Comparison of ENCODE assay signal across 8 cellular contexts in the genomic region with DNA sequence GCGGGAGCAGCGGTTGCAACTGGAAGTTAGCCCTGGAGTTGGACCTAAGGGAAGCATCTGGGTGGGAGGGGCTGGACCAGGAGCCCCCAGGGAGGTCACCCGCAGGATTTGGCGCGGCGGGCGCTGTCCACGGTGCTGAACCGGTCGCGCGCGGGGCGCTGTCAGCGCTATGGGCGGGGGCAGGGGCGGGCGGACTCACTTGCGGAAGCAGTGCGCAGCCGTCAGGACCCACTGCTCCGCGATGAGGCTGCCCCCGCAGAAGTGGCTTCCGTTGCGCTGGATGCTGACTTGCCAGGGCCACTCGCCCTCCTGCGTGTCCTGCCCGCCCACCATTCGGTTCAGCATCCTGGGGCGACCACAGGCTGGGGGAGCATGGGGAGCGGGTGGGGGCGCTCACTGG. TPM values are rescaled to one million over a fixed set of nuclear protein-coding genes. Genes with fewer than 3 reads are reported as not detected.
DNase-seq lines count a peak whose midpoint lies in the region; ATAC-seq and TF ChIP-seq lines count a peak whose summit lies in the region.

No MANE protein-coding gene starts in this region.

- CTCF ChIA-PET in AG04450 (lab: Charles Lee): no interaction called here

- POLR2A ChIA-PET in AG04450 (lab: Yijun Ruan, JAX): no interaction called here

- no peak for TF ChIP-seq POLR2A in erythroblast (IDR thresholded peaks at IDR 0.05; ENCODE audit: low read length)
- TF ChIP-seq POLR2A in stomach (IDR thresholded peaks at IDR 0.05): no peak

- no peak overlapping the region for H3K4me3 Mint-ChIP-seq in natural killer cell treated with Interleukin-12 subunit alpha and Interleukin-12 subunit beta and Interleukin-15 and Interleukin-18, amount 100 ng/mL, for 72 hours

- peaks cover 24 to 31% (median 27%) of the 10 kb centered on the region in 4 donors for H3K4me1 ChIP-seq in stomach

- DNase-seq in AG04450 (ENCODE audit: low read depth, low spot score) (no peak), KG1 (lab: John Stamatoyannopoulos, UW) (peak; percentile 55), erythroblast (lab: John Stamatoyannopoulos, UW) (peak; percentile 66 to 69), stomach (peak; percentile 66), GF-D8 (lab: John Stamatoyannopoulos, UW) (no peak), G401 (ENCODE audit: low spot score) (no peak)
- peak; percentile 61 to 76 for DNase-seq in activated CD8-positive, alpha-beta memory T cell treated with anti-CD3 and anti-CD28 coated beads for 1 hour (ENCODE audit: extremely low read depth in 1 of 2, low read depth in 1 of 2)
- peak; percentile 85 for DNase-seq in natural killer cell treated with Interleukin-12 subunit alpha and Interleukin-12 subunit beta and Interleukin-15 and Interleukin-18, amount 100 ng/mL, for 72 hours (ENCODE audit: low spot score)

- no peaks in the 10 kb centered on the region for H3K36me3 Mint-ChIP-seq in natural killer cell treated with Interleukin-12 subunit alpha and Interleukin-12 subunit beta and Interleukin-15 and Interleukin-18, amount 100 ng/mL, for 72 hours

- H3K4me3 ChIP-seq in AG04450 (ENCODE audit: low read depth, low read length) (peak overlapping the region; percentile 31), stomach (peak overlapping the region in 2 of 4 donors; percentile 16 to 29)

- peaks cover 5 to 6% of the 10 kb centered on the region in 2 donors for H3K4me1 Mint-ChIP-seq in natural killer cell treated with Interleukin-12 subunit alpha and Interleukin-12 subunit beta and Interleukin-15 and Interleukin-18, amount 100 ng/mL, for 72 hours (ENCODE audit: low read depth in 2 of 2)

- intact Hi-C loops in stomach (cut with DNase I; ENCODE audit: low total_unique reads): no loop called here

- peak; percentile 87 to 91 for ATAC-seq in natural killer cell treated with Interleukin-12 subunit alpha and Interleukin-12 subunit beta and Interleukin-15 and Interleukin-18, amount 100 ng/mL, for 72 hours

- 5 to 9% (median 7%) methylated on average over 22 to 33 of the region's 33 CpGs for WGBS in stomach, 5 donors

- no peaks in the 10 kb centered on the region for H3K36me3 ChIP-seq in stomach

- TF ChIP-seq CTCF in AG04450 (IDR thresholded peaks at IDR 0.05; ENCODE audit: low read depth, low read length) (no peak), stomach (IDR thresholded peaks at IDR 0.05) (no peak)

- TF ChIP-seq EP300 in stomach (IDR thresholded peaks at IDR 0.05): no peak

- no peak overlapping the region for H3K27ac ChIP-seq in AG04450 (ENCODE audit: low read depth, low read length)
- H3K27ac ChIP-seq in stomach: no peak overlapping the region

- H3K27me3 Mint-ChIP-seq in natural killer cell treated with Interleukin-12 subunit alpha and Interleukin-12 subunit beta and Interleukin-15 and Interleukin-18, amount 100 ng/mL, for 72 hours: no peaks in the 10 kb centered on the region

- no peaks in the 10 kb centered on the region for H3K27me3 ChIP-seq in AG04450 (ENCODE audit: control insufficient read depth, insufficient read depth, low read length)
- H3K27me3 ChIP-seq in stomach: peaks cover 0 to 19% (median 9%) of the 10 kb centered on the region in 3 donors

- H3K9me3 ChIP-seq in AG04450 (ENCODE audit: control insufficient read depth, insufficient read depth, low read length) (no peaks in the 10 kb centered on the region; the same call in 1 of the 2 replicates), stomach (no peaks in the 10 kb centered on the region)

- no peaks in the 10 kb centered on the region for H3K9me3 Mint-ChIP-seq in natural killer cell treated with Interleukin-12 subunit alpha and Interleukin-12 subunit beta and Interleukin-15 and Interleukin-18, amount 100 ng/mL, for 72 hours

- H3K27ac Mint-ChIP-seq in natural killer cell treated with Interleukin-12 subunit alpha and Interleukin-12 subunit beta and Interleukin-15 and Interleukin-18, amount 100 ng/mL, for 72 hours: no peak overlapping the region

- in situ Hi-C loops in G401 (cut with HindIII; ENCODE audit: low sequenced_read_pairs): no loop called here

RNA-seq across cellular contexts. Expression of a gene that starts 4.5 kb away (rescaled TPM):
- polyA plus RNA-seq in AG04450 (2011; rRNA removed) (0.32 and 0.46 TPM in 2 replicates), stomach (10 to 100 TPM in 1 of 3 donors, under 1 TPM in 2; 0.50 to 74.4 (median 0.76) TPM)
- 0.04 and 0.23 TPM in 2 replicates for polyA minus RNA-seq in AG04450 (2011; rRNA and poly(A)+ RNA removed)
- total RNA-seq in natural killer cell treated with Interleukin-12 subunit alpha and Interleukin-12 subunit beta and Interleukin-15 and Interleukin-18, amount 100 ng/mL, for 72 hours: 1 to 10 TPM; 1.1 to 1.4 TPM
- total RNA-seq in stomach: under 1 TPM in 1 of 5 donors, not detected in 4; 0.55 TPM
- total RNA-seq in G401 (2014; rRNA removed; shearing (Covaris generic)): 1.2 and 1.4 TPM in 2 replicates

RNA-seq across cellular contexts. Expression of a gene that starts 33.2 kb away (rescaled TPM):
- polyA plus RNA-seq in AG04450 (2011; rRNA removed): 27.7 and 27.8 TPM in 2 replicates
- polyA minus RNA-seq in AG04450 (2011; rRNA and poly(A)+ RNA removed): 20.7 and 21.0 TPM in 2 replicates
- 10 to 100 TPM; 46.2 to 65.0 TPM for total RNA-seq in natural killer cell treated with Interleukin-12 subunit alpha and Interleukin-12 subunit beta and Interleukin-15 and Interleukin-18, amount 100 ng/mL, for 72 hours
- total RNA-seq in stomach: 10 to 100 TPM in 4 of 5 donors, under 1 TPM in 1; 0.89 to 45.6 (median 27.2) TPM
- polyA plus RNA-seq in stomach: 10 to 100 TPM; 14.4 to 28.6 (median 14.7) TPM
- 88.2 and 89.7 TPM in 2 replicates for total RNA-seq in G401 (2014; rRNA removed; shearing (Covaris generic))

RNA-seq across cellular contexts. Expression of a gene that starts 36.9 kb away (rescaled TPM):
- polyA plus RNA-seq in AG04450 (2011; rRNA removed): 80.5 and 116 TPM in 2 replicates
- polyA minus RNA-seq in AG04450 (2011; rRNA and poly(A)+ RNA removed): 130 and 214 TPM in 2 replicates
- total RNA-seq in natural killer cell treated with Interleukin-12 subunit alpha and Interleukin-12 subunit beta and Interleukin-15 and Interleukin-18, amount 100 ng/mL, for 72 hours: 1,000 to 10,000 TPM in 1 of 2 donors, 100 to 1,000 TPM in 1; 569 to 1,109 TPM
- total RNA-seq in stomach: 1,000 to 10,000 TPM in 2 of 5 donors, 100 to 1,000 TPM in 3; 142 to 2,165 (median 929) TPM
- 100 to 1,000 TPM; 151 to 384 (median 321) TPM for polyA plus RNA-seq in stomach
- 23.0 and 44.7 TPM in 2 replicates for total RNA-seq in G401 (2014; rRNA removed; shearing (Covaris generic))

Comparison
In these comparisons a context has a peak if more than half of its experiments do, and no peak if none do; other contexts are left out.
1. DNase-seq: peak in KG1 (single experiment), activated CD8-positive, alpha-beta memory T cell treated with anti-CD3 and anti-CD28 coated beads for 1 hour (2 of 2), erythroblast (2 of 2), natural killer cell treated with Interleukin-12 subunit alpha and Interleukin-12 subunit beta and Interleukin-15 and Interleukin-18, amount 100 ng/mL, for 72 hours (single experiment) and stomach (single experiment); none in AG04450 (single experiment), GF-D8 (single experiment) and G401 (single experiment).